Comparison of ENCODE assay signal across 7 cellular contexts in the genomic region with DNA sequence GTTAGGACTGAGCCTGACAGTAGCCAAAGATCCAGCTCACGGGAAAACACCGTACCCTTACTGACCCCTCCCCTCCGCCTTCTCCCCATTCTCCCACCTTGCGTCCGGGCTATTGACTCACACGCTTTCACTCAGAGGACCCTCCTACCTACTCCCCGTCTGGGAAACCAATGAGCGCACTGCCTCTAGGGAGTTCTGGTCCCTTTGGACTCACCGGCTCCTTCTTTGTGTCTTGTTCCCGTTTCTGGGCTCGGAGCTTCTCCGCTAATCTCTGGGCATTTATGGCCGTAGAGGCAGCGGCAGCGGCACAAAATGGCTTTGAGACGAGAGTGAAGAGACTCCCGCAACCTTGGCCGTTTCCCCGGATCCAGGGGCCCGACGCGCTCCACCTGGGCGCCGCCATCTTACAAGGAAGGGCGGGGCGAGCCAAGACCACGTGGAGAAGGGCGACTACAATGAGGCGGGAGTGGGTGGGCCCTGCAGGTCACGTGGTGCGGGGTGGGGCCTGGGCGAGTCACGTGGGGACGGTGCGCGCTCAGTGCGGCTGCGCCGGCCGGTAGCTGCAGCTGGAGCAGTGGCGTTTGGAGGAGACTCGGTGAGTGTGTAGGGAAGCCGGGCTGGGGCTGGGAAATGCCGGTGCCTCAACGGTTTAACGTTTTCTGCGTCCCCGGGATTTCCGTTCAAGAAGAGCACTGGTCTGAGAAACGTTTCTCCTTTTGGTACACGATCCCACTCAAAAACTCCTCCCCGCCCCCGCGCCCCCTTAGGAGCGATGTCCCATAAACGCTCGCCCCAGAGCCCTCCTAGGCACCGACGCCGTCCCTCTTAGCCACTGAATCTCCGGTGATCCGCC.
DNase-seq lines count a peak whose midpoint lies in the region; ATAC-seq and TF ChIP-seq lines count a peak whose summit lies in the region.

TSS of gene FAM118B (plus strand) at position 547 of the 853 bp plus-strand sequence. CDS start 23,220 bp downstream, outside the sequence.
TSS of gene RPUSD4 (minus strand) at position 415 of the 853 bp plus-strand sequence. CDS start at position 403, 12 bp downstream.

- DNase-seq in NCI-H2081 treated with DMSO at 0.1 percent for 48 hours (lab: John Stamatoyannopoulos, UW) (peak; percentile 74), T1000 (lab: John Stamatoyannopoulos, UW) (peak; percentile 86), astrocyte of the hippocampus (ENCODE audit: low read depth, low spot score) (peak; percentile 99), hippocampal formation (lab: John Stamatoyannopoulos, UW) (peak; percentile 95 to 96), retinal pigment epithelial cell (ENCODE audit: low read depth) (peak; percentile 88)

- H3K4me3 ChIP-seq in retinal pigment epithelial cell (ENCODE audit: low read length), result peak within 1 kb of the TSS; percentile 72

- ATAC-seq in GM18519 (IDR thresholded peaks at IDR 0.05; ENCODE audit: low FRiP score, unreplicated experiment), result peak; percentile 69
- peak; percentile 94 for ATAC-seq in HG03045 (IDR thresholded peaks at IDR 0.05; ENCODE audit: unreplicated experiment)

- peak; percentile 4 for TF ChIP-seq CTCF in retinal pigment epithelial cell (conservative IDR thresholded peaks at IDR 0.05; ENCODE audit: low read depth, low read length)

Comparison
In these comparisons a context has a peak if more than half of its experiments do, and no peak if none do; other contexts are left out.
1. Peak in every context shown above with its lines: DNase-seq, ATAC-seq and H3K4me3 ChIP-seq.